Comparison of ENCODE assay signal across 2 cellular contexts in genomic region chr17:74182041-74182783, GRCh38.
TF ChIP-seq lines count a peak whose summit lies in the region.

No MANE protein-coding gene starts in this region.

TF ChIP-seq in GM23338, 12 proteins besides CTCF, POLR2A, EP300 and RAD21:
- TF ChIP-seq ZNF462 (CRISPR knock-in tag; IDR thresholded peaks at IDR 0.05) (no peak), STAT1 (IDR thresholded peaks at IDR 0.05; ENCODE audit: unreplicated experiment) (no peak), JUNB (IDR thresholded peaks at IDR 0.05; ENCODE audit: unreplicated experiment) (no peak), EZH2phosphoT487 (IDR thresholded peaks at IDR 0.05; ENCODE audit: unreplicated experiment) (no peak), REST (IDR thresholded peaks at IDR 0.05; ENCODE audit: unreplicated experiment) (no peak), ZNF114 (CRISPR knock-in tag; IDR thresholded peaks at IDR 0.05) (no peak), CREB1 (CRISPR knock-in tag; IDR thresholded peaks at IDR 0.05; ENCODE audit: low read depth) (no peak), ETS1 (IDR thresholded peaks at IDR 0.05) (no peak)

TF ChIP-seq in H1, 55 proteins besides CTCF, POLR2A, EP300 and RAD21:
- no peak for TF ChIP-seq ATF2 (IDR thresholded peaks at IDR 0.05; ENCODE audit: low read length)
- peak; percentile 34; the same call in 1 of the 2 replicates for TF ChIP-seq MAX (IDR thresholded peaks at IDR 0.05)
